Comparison of ENCODE assay signal across 14 cellular contexts in the genomic region with DNA sequence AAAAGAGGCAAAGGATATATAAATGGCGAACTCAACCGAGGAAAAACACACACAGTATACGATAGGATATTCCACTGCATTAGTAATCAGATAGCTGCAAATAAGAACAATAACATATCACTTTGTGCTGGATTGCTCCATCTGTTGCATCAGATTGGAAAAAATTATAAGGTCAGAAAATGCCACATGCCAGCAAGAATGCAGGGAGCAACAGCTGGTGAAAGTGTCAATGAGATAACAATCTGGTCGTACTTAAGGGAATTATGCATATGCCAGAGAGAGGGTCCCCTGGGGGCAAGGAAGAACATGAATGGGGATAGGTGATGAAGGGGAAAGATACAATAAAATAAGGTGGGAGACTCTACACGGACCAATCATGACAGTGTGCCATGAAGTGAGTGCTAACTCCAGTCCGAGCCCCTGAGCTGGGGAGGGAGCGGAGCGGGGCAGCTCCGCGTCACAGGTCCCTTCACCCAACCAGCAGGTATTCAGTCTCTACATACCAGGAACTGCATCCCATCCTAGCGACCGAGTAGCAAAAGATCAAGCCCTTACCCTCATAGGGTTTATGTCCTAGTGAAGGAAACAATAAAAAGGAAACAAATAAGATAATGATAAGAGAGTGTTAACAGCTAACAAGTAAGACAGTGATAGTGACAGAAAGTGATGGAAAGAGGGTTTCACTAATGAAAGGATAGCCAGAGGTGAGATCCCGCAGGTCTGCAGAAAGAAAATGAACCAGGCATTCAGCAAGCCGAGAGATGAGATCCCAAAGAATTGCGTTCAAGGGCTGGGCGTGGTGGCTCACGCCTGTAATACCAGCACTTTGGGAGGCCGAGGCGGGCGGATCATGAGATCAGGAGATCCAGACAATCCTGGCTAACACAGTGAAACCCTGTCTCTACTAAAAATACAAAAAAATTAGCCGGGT. TPM values are rescaled to one million over a fixed set of nuclear protein-coding genes. Genes with fewer than 3 reads are reported as not detected.
DNase-seq lines count a peak whose midpoint lies in the region; ATAC-seq, FAIRE-seq and TF ChIP-seq lines count a peak whose summit lies in the region.
"Had no signal": no experiment of that assay in that cellular context is flagged by ENCODE, and none has a peak within 500 bp of the region (broad histone marks: within the 10 kb centered on the region; RNA-seq: fewer than 3 reads in every experiment).

No MANE protein-coding gene starts in this region.

- H3K36me3 ChIP-seq in CD8-positive, alpha-beta T cell (ENCODE audit: insufficient read depth, low read length), result no peaks in the 10 kb centered on the region
- H3K36me3 ChIP-seq in HUES6 (ENCODE audit: control insufficient read depth, insufficient read depth, low read length), result no peaks in the 10 kb centered on the region
- no peaks in the 10 kb centered on the region for H3K36me3 ChIP-seq in astrocyte (ENCODE audit: insufficient read depth, low read length)
- H3K36me3 ChIP-seq in keratinocyte (ENCODE audit: control insufficient read depth in 2 of 2, extremely low read depth in 1 of 2, insufficient read depth in 2 of 2, low read length in 2 of 2), result no peaks in the 10 kb centered on the region
- H3K36me3 ChIP-seq: cardiac muscle cell had no signal

- CTCF ChIA-PET in CD8-positive, alpha-beta T cell (lab: Charles Lee), result interaction anchor here (0.6 to 14.1 kb wide), 3 partner anchors 43 to 143 kb away, joined by 4 to 244 read pairs (median 8); no protein-coding TSS in a partner anchor

- no peaks in the 10 kb centered on the region for H4K20me1 ChIP-seq in astrocyte (ENCODE audit: insufficient read depth, low read length)
- no peaks in the 10 kb centered on the region for H4K20me1 ChIP-seq in keratinocyte (ENCODE audit: control insufficient read depth, extremely low read depth, insufficient read depth, low read length)

- H3K4me3 Mint-ChIP-seq in CD8-positive, alpha-beta T cell, result peak overlapping the region; percentile 45
- H3K4me3 Mint-ChIP-seq in astrocyte (ENCODE audit: unreplicated experiment), result peak overlapping the region; percentile 46

- ATAC-seq in CD8-positive, alpha-beta T cell, result no peak
- no peak for ATAC-seq in GM18502 (IDR thresholded peaks at IDR 0.05; ENCODE audit: poor library complexity, unreplicated experiment)

- no peak overlapping the region for H3K27ac ChIP-seq in CD8-positive, alpha-beta T cell (ENCODE audit: low read depth, low read length)
- H3K27ac ChIP-seq in HUES6 (ENCODE audit: low read depth, low read length) (no peak overlapping the region), astrocyte (ENCODE audit: low read depth, low read length) (no peak overlapping the region), keratinocyte (ENCODE audit: control insufficient read depth, insufficient read depth, low read length) (no peak overlapping the region)
- H3K27ac ChIP-seq: cardiac muscle cell, PC-9 had no signal

- no peak for DNase-seq in CD8-positive, alpha-beta T cell
- DNase-seq in astrocyte (ENCODE audit: low read depth), result peak; percentile 12
- no peak for DNase-seq in keratinocyte (ENCODE audit: low read depth, low spot score)
- no peak for DNase-seq in EL
- DNase-seq in NCI-H2081 treated with DMSO at 0.1 percent for 48 hours (lab: John Stamatoyannopoulos, UW), result no peak
- DNase-seq in GOT3 (lab: John Stamatoyannopoulos, UW), result no peak
- DNase-seq: AML-193, midbrain, NCI-H345, PC-9 had no signal

- H3K27ac Mint-ChIP-seq in CD8-positive, alpha-beta T cell, result peak overlapping the region; percentile 88
- peak overlapping the region; percentile 94 for H3K27ac Mint-ChIP-seq in astrocyte (ENCODE audit: unreplicated experiment)
- H3K27ac Mint-ChIP-seq: progenitor cell of endocrine pancreas had no signal

- H3K4me3 ChIP-seq in CD8-positive, alpha-beta T cell (ENCODE audit: low read depth, low read length), result no peak overlapping the region
- H3K4me3 ChIP-seq in HUES6 (ENCODE audit: low read depth, low read length) (peak overlapping the region; percentile 47), astrocyte (ENCODE audit: insufficient read depth, low read depth, low read length) (no peak overlapping the region), keratinocyte (ENCODE audit: control insufficient read depth in 2 of 3, extremely low read depth in 1 of 3, insufficient read depth in 2 of 3, low read depth in 1 of 3, low read length in 3 of 3) (no peak overlapping the region)
- H3K4me3 ChIP-seq: cardiac muscle cell, PC-9 had no signal

- peaks cover 12% of the 10 kb centered on the region for H3K36me3 Mint-ChIP-seq in CD8-positive, alpha-beta T cell
- H3K36me3 Mint-ChIP-seq in astrocyte (ENCODE audit: low read depth, unreplicated experiment), result no peaks in the 10 kb centered on the region

- no peaks in the 10 kb centered on the region for H3K27me3 ChIP-seq in CD8-positive, alpha-beta T cell (ENCODE audit: insufficient read depth, low read length)
- H3K27me3 ChIP-seq in HUES6 (ENCODE audit: control insufficient read depth, insufficient read depth, low read length) (no peaks in the 10 kb centered on the region), astrocyte (ENCODE audit: insufficient read depth, low read length) (no peaks in the 10 kb centered on the region), keratinocyte (ENCODE audit: control insufficient read depth, extremely low read depth, insufficient read depth, low read length) (no peaks in the 10 kb centered on the region)
- H3K27me3 ChIP-seq: cardiac muscle cell had no signal

- no peaks in the 10 kb centered on the region for H3K79me2 ChIP-seq in astrocyte (ENCODE audit: insufficient read depth, low read length)
- no peaks in the 10 kb centered on the region for H3K79me2 ChIP-seq in keratinocyte (ENCODE audit: control insufficient read depth, insufficient read depth, low read length)

- POLR2A ChIA-PET in CD8-positive, alpha-beta T cell (lab: Charles Lee), result interaction anchor here (1.4 to 1.8 kb wide), 2 partner anchors 17 to 75 kb away, joined by 3 to 8 read pairs; no protein-coding TSS in a partner anchor

- intact Hi-C loops in CD8-positive, alpha-beta T cell (cut with DNase I, micrococcal nuclease), result no loop called here

- H3K9ac ChIP-seq in HUES6 (ENCODE audit: low read length) (no peak overlapping the region), astrocyte (ENCODE audit: low read length) (no peak overlapping the region), keratinocyte (ENCODE audit: control insufficient read depth, extremely low read depth, insufficient read depth, low read length) (no peak overlapping the region)

- no peak for TF ChIP-seq CTCF in CD8-positive, alpha-beta T cell (IDR thresholded peaks at IDR 0.05)
- no peak for TF ChIP-seq CTCF in astrocyte (IDR thresholded peaks at IDR 0.05; ENCODE audit: insufficient read depth, low read depth, low read length)
- no peak for TF ChIP-seq CTCF in keratinocyte (optimal IDR thresholded peaks at IDR 0.05 in 1 of 3, IDR thresholded peaks at IDR 0.05 in 1 of 3, conservative IDR thresholded peaks at IDR 0.05 in 1 of 3; ENCODE audit: extremely low read depth in 1 of 3, insufficient read depth in 2 of 3, low read length in 3 of 3)

- H3K4me2 ChIP-seq in astrocyte (ENCODE audit: low read length) (no peak overlapping the region), keratinocyte (ENCODE audit: control insufficient read depth, extremely low read depth, insufficient read depth, low read depth, low read length) (no peak overlapping the region)
- H3K4me2 ChIP-seq: PC-9 had no signal

- no peaks in the 10 kb centered on the region for H3K9me3 Mint-ChIP-seq in CD8-positive, alpha-beta T cell
- H3K9me3 Mint-ChIP-seq in astrocyte (ENCODE audit: unreplicated experiment), result no peaks in the 10 kb centered on the region

- H2AFZ ChIP-seq in astrocyte (ENCODE audit: low read depth, low read length) (no peak overlapping the region), keratinocyte (ENCODE audit: control insufficient read depth, low read length) (no peak overlapping the region)
- H2AFZ ChIP-seq: PC-9 had no signal

- H3K27me3 Mint-ChIP-seq in CD8-positive, alpha-beta T cell (ENCODE audit: low read depth), result no peaks in the 10 kb centered on the region
- no peaks in the 10 kb centered on the region for H3K27me3 Mint-ChIP-seq in astrocyte (ENCODE audit: low read depth, unreplicated experiment)

- FAIRE-seq in astrocyte (lab: Jason Lieb, UNC), result no peak
- peak; percentile 53 for FAIRE-seq in keratinocyte (lab: Jason Lieb, UNC)

- H3K9me1 ChIP-seq in keratinocyte (ENCODE audit: control insufficient read depth, extremely low read depth, insufficient read depth, low read length), result no peaks in the 10 kb centered on the region

- peaks cover 32% of the 10 kb centered on the region for H3K4me1 ChIP-seq in CD8-positive, alpha-beta T cell (ENCODE audit: insufficient read depth, low read length)
- H3K4me1 ChIP-seq in HUES6 (ENCODE audit: control insufficient read depth, insufficient read depth, low read length), result peaks cover 26% of the 10 kb centered on the region
- peaks cover 10% of the 10 kb centered on the region for H3K4me1 ChIP-seq in astrocyte (ENCODE audit: insufficient read depth, low read length)
- H3K4me1 ChIP-seq in keratinocyte (ENCODE audit: control insufficient read depth, extremely low read depth, insufficient read depth, low read length), result peaks cover 14% of the 10 kb centered on the region

- H3K9me3 ChIP-seq in CD8-positive, alpha-beta T cell (ENCODE audit: low read length), result no peaks in the 10 kb centered on the region
- H3K9me3 ChIP-seq in HUES6 (ENCODE audit: control insufficient read depth, insufficient read depth, low read depth, low read length), result no peaks in the 10 kb centered on the region
- no peaks in the 10 kb centered on the region for H3K9me3 ChIP-seq in astrocyte (ENCODE audit: insufficient read depth, low read depth, low read length)
- no peaks in the 10 kb centered on the region for H3K9me3 ChIP-seq in keratinocyte (ENCODE audit: control insufficient read depth, low read depth, low read length)

- dilution Hi-C loops in keratinocyte (cut with MboI; ENCODE audit: extremely low pct_ligation_motif_present, low sequenced_read_pairs), result no loop called here

- peaks cover 72% of the 10 kb centered on the region for H3K4me1 Mint-ChIP-seq in CD8-positive, alpha-beta T cell (ENCODE audit: low read depth)
- peaks cover 30% of the 10 kb centered on the region for H3K4me1 Mint-ChIP-seq in astrocyte (ENCODE audit: low read depth, unreplicated experiment)

RNA-seq across cellular contexts. Expression of a gene that starts 9.4 kb away (rescaled TPM):
- total RNA-seq in CD8-positive, alpha-beta T cell, result 10 to 100 TPM; 22.5 to 23.1 TPM
- total RNA-seq in astrocyte, result 6.9 and 7.1 TPM in 2 replicates
- 4.9 to 6.5 TPM (median 6.3 TPM) in 3 replicates for polyA plus RNA-seq in keratinocyte
- polyA plus RNA-seq in keratinocyte (2011; ENCODE audit: low read depth), result 13.3 TPM
- 4.1 and 5.1 TPM in 2 replicates for polyA plus RNA-seq in keratinocyte (2011; cell fraction: cytosol; rRNA removed)
- 3.6 and 4.1 TPM in 2 replicates for polyA plus RNA-seq in keratinocyte (2011; cell fraction: nucleus; rRNA removed)
- polyA plus RNA-seq in keratinocyte (2012; ENCODE audit: low replicate concordance), result 3.7 and 5.5 TPM in 2 replicates
- 16.0 to 19.0 TPM (median 16.2 TPM) in 3 replicates for polyA minus RNA-seq in keratinocyte
- 9.0 TPM for polyA minus RNA-seq in keratinocyte (2011; cell fraction: cytosol; rRNA and poly(A)+ RNA removed)
- polyA minus RNA-seq in keratinocyte (2011; cell fraction: nucleus; rRNA and poly(A)+ RNA removed), result 2.3 and 7.1 TPM in 2 replicates
